2 cellular contexts compared by ENCODE assay signal in genomic region chr2:119206201-119206600, GRCh38.
TF ChIP-seq lines count a peak whose summit lies in the region.

No MANE protein-coding gene starts in this region.

TF ChIP-seq in HepG2, 621 proteins besides CTCF, POLR2A, EP300 and RAD21 (continues in another document):
- TF ChIP-seq HMG20A (CRISPR knock-in tag; IDR thresholded peaks at IDR 0.05; ENCODE audit: borderline replicate concordance) (no peak), ATF4 (CRISPR knock-in tag; IDR thresholded peaks at IDR 0.05) (peak in 1 of 2 experiments; percentile 91; a peak in 2 of 4 replicates), ZSCAN22 (CRISPR knock-in tag; IDR thresholded peaks at IDR 0.05) (no peak), PCBP2 (optimal IDR thresholded peaks at IDR 0.05; ENCODE audit: low read depth, low read length, poor library complexity, severe bottlenecking) (no peak), KLF15 (CRISPR knock-in tag; IDR thresholded peaks at IDR 0.05; ENCODE audit: borderline replicate concordance) (no peak), BORCS8-MEF2B (CRISPR knock-in tag; IDR thresholded peaks at IDR 0.05) (no peak), KIAA2018 (CRISPR knock-in tag; IDR thresholded peaks at IDR 0.05; ENCODE audit: borderline replicate concordance) (no peak), ZNF430 (CRISPR knock-in tag; IDR thresholded peaks at IDR 0.05) (no peak), SIN3B (IDR thresholded peaks at IDR 0.05; ENCODE audit: low read length) (no peak), ZNF720 (CRISPR knock-in tag; IDR thresholded peaks at IDR 0.05) (no peak), HNF4G (IDR thresholded peaks at IDR 0.05; ENCODE audit: borderline replicate concordance, low read depth, low read length) (no peak), HNF4G (CRISPR knock-in tag; IDR thresholded peaks at IDR 0.05; ENCODE audit: borderline replicate concordance, low read depth) (no peak), ZNF275 (CRISPR knock-in tag; IDR thresholded peaks at IDR 0.05; ENCODE audit: borderline replicate concordance) (no peak), HES4 (CRISPR knock-in tag; IDR thresholded peaks at IDR 0.05; ENCODE audit: borderline replicate concordance) (no peak), UBTF (CRISPR knock-in tag; IDR thresholded peaks at IDR 0.05) (no peak)

TF ChIP-seq in WTC11, 78 proteins besides CTCF, POLR2A, EP300 and RAD21:
- TF ChIP-seq E2F5 (CRISPR knock-in tag; IDR thresholded peaks at IDR 0.05) = no peak
- TF ChIP-seq GABPB1 (CRISPR knock-in tag; IDR thresholded peaks at IDR 0.05) = peak; percentile 90
- TF ChIP-seq KAT7 (CRISPR knock-in tag; IDR thresholded peaks at IDR 0.05; ENCODE audit: borderline replicate concordance) = no peak
